Comparison of ENCODE assay signal across 6 cellular contexts in the genomic region with DNA sequence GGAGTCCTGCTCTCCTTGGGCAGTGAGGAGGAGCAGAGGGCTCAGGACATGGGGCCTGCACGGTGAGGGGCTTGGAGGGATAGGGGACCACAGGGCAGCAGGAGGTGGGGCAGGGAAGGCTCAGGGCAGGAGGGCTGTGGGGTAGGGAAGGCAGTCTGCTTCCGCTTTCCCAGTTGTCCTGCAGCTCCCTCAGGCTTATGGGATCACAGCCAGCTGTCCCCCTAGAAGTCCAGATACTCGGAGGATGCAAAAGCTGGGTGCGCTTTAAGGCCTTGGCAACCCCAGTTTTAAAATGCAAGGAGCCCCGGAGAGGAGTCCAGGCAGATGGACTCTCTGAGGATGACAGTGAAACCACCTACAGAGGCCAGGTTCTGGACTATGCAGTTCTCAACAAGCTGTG.
"Had no signal": no experiment of that assay in that cellular context is flagged by ENCODE, and none has a peak within 500 bp of the region (broad histone marks: within the 10 kb centered on the region; RNA-seq: fewer than 3 reads in every experiment).

No MANE protein-coding gene starts in this region.

- H3K4me1 ChIP-seq: HAP-1 had no signal

- ATAC-seq: GM23338 had no signal

- H3K36me3 ChIP-seq: HAP-1 had no signal

- H3K4me3 Mint-ChIP-seq: GM23338 had no signal

- H3K9me3 ChIP-seq: HAP-1 had no signal

- H3K27ac ChIP-seq: KMS-11 had no signal

- H3K4me3 ChIP-seq: GM23338, HAP-1 had no signal

- H3K27ac Mint-ChIP-seq: GM23338, IgD-negative memory B cell had no signal

- H3K27me3 Mint-ChIP-seq: IgD-negative memory B cell had no signal

- DNase-seq: H7, KBM-7 had no signal

- H3K9ac ChIP-seq: KMS-11 had no signal

- H2AFZ ChIP-seq: GM23338 had no signal

- H3K4me2 ChIP-seq: GM23338, KMS-11 had no signal

- H3K36me3 Mint-ChIP-seq: IgD-negative memory B cell had no signal
